ENCODE assay signal across 8 cellular contexts in genomic region chr17:51166198-51166986, GRCh38. TPM values are rescaled to one million over a fixed set of nuclear protein-coding genes. Genes with fewer than 3 reads are reported as not detected.
A peak's percentile ranks its signal among the peaks of the same experiment; 100 is the strongest.
DNase-seq lines count a peak whose midpoint lies in the region; ATAC-seq and TF ChIP-seq lines count a peak whose summit lies in the region.

Gene NME2, plus strand, starts transcription at chr17:51166411. Its CDS starts 420 bp downstream, at chr17:51166831.

- H3K4me1 Mint-ChIP-seq in H9, result peaks cover 17 to 20% of the 10 kb centered on the region in 2 experiments

- no peak within 1 kb of the TSS for H2AK5ac ChIP-seq in H9 (ENCODE audit: insufficient read length, low read length)

- H2BK5ac ChIP-seq in H9 (ENCODE audit: insufficient read length, low read length), result no peak within 1 kb of the TSS

- peak within 1 kb of the TSS; percentile 89 to 99 (median 91) for H3K27ac Mint-ChIP-seq in H9

- H3K9ac ChIP-seq in H9 (ENCODE audit: extremely low read depth, insufficient read length, low read length), result peak within 1 kb of the TSS; percentile 82

- no peak within 1 kb of the TSS for H2AFZ ChIP-seq in H9 (ENCODE audit: low read length)

- peaks cover 13% of the 10 kb centered on the region for H3K23me2 ChIP-seq in H9 (ENCODE audit: insufficient read length, low read depth, low read length, poor library complexity, severe bottlenecking)

- H2BK120ac ChIP-seq in H9 (ENCODE audit: low read depth, low read length, poor library complexity, severe bottlenecking), result no peak within 1 kb of the TSS

- H2BK12ac ChIP-seq in H9 (ENCODE audit: insufficient read length, low read depth, low read length), result no peak within 1 kb of the TSS

- peak within 1 kb of the TSS; percentile 93 for H3K14ac ChIP-seq in H9 (ENCODE audit: insufficient read depth, low read length)

- peaks cover 41 to 65% (median 59%) of the 10 kb centered on the region in 3 experiments; a peak in 6 of 7 replicates for H3K36me3 Mint-ChIP-seq in H9 (ENCODE audit: insufficient read depth in 1 of 3, low read depth in 3 of 3)

- H3K4me3 Mint-ChIP-seq in H9, result peak within 1 kb of the TSS; percentile 83 to 94

- H3K27me3 Mint-ChIP-seq in H9 (ENCODE audit: low read depth), result no peaks in the 10 kb centered on the region

- no peak within 1 kb of the TSS for H2BK20ac ChIP-seq in H9 (ENCODE audit: low read depth, low read length, poor library complexity, severe bottlenecking)

- H3K36me3 ChIP-seq in GM06990 (ENCODE audit: control insufficient read depth, insufficient read depth, low read length) (peaks cover 10% of the 10 kb centered on the region), MG63 (peaks cover 71% of the 10 kb centered on the region), heart right ventricle (peaks cover 0 to 60% (median 26%) of the 10 kb centered on the region in 9 donors), upper lobe of right lung (peaks cover 37% of the 10 kb centered on the region)

- peaks cover 4% of the 10 kb centered on the region for H3K79me1 ChIP-seq in H9 (ENCODE audit: insufficient read depth, low read depth, low read length, poor library complexity, severe bottlenecking)

- H3K4me1 ChIP-seq in H9 (ENCODE audit: insufficient read depth, low read length) (no peaks in the 10 kb centered on the region), heart right ventricle (peaks cover 0 to 20% (median 14%) of the 10 kb centered on the region in 9 donors), upper lobe of right lung (peaks cover 7% of the 10 kb centered on the region)

- peak within 1 kb of the TSS; percentile 88 for H3K4me3 ChIP-seq in GM06990 (replicated peaks; ENCODE audit: low read depth, low read length)
- H3K4me3 ChIP-seq in MG63, result peak within 1 kb of the TSS; percentile 99
- H3K4me3 ChIP-seq in heart right ventricle, result peak within 1 kb of the TSS; percentile 65 to 97 (median 90)
- peak within 1 kb of the TSS; percentile 91 for H3K4me3 ChIP-seq in upper lobe of right lung

- H3K27me3 ChIP-seq in GM06990 (replicated peaks; ENCODE audit: control insufficient read depth, insufficient read depth, low read length) (no peaks in the 10 kb centered on the region), H9 (ENCODE audit: insufficient read depth, low read length) (no peaks in the 10 kb centered on the region), MG63 (no peaks in the 10 kb centered on the region), heart right ventricle (no peaks in the 10 kb centered on the region), upper lobe of right lung (no peaks in the 10 kb centered on the region)

- DNase-seq in GM06990 (ENCODE audit: extremely low read depth, insufficient read length), result peak; percentile 90
- peak; percentile 97 for DNase-seq in H9
- DNase-seq in MG63, result peak; percentile 95
- peak; percentile 82 for DNase-seq in SW480 (ENCODE audit: low spot score)
- DNase-seq in heart right ventricle, result peak; percentile 90 to 93
- peak; percentile 97 for DNase-seq in posterior vena cava (ENCODE audit: low spot score)
- DNase-seq in upper lobe of right lung, result peak; percentile 97

- no peaks in the 10 kb centered on the region; the same call in 1 of the 2 replicates for H3K79me2 ChIP-seq in H9 (ENCODE audit: insufficient read depth, low read length)

- no peak within 1 kb of the TSS for H4K91ac ChIP-seq in H9 (ENCODE audit: insufficient read length, low read depth, low read length)

- H3K27ac ChIP-seq in H9 (ENCODE audit: insufficient read length, low read depth, low read length), result peak within 1 kb of the TSS; percentile 24
- peak within 1 kb of the TSS; percentile 29 for H3K27ac ChIP-seq in adipose tissue (ENCODE audit: low read depth, low read length)
- peak within 1 kb of the TSS; percentile 76 to 98 (median 93) for H3K27ac ChIP-seq in heart right ventricle
- H3K27ac ChIP-seq in upper lobe of right lung, result peak within 1 kb of the TSS; percentile 95

- intact Hi-C loops in heart right ventricle (cut with DNase I), result loop anchor here in 2 of 10 donors (1.0 to 5.0 kb wide), 3 partner anchors 45 to 164 kb away; partner anchors contain the start of genes MBTD1 (in 1 of the 2) and UTP18 (in 1 of the 2)
- intact Hi-C loops in posterior vena cava (cut with DNase I), result no loop called here
- intact Hi-C loops in upper lobe of right lung (cut with DNase I), result no loop called here

- H3K4ac ChIP-seq in H9 (ENCODE audit: low read depth, low read length), result no peak within 1 kb of the TSS; the same call in 1 of the 2 replicates

- no CpG with 5 or more reads among the region's 98 CpGs for WGBS in H9 (ENCODE audit: extremely low coverage, insufficient read length, low lambda C conversion rate)
- 0 to 1% (median 0%) methylated on average over 61 to 97 of the region's 98 CpGs for WGBS in adipose tissue, 3 donors
- WGBS in heart right ventricle, 2 donors, result 1% methylated on average over 60 to 98 of the region's 98 CpGs

- TF ChIP-seq CTCF in GM06990 (IDR thresholded peaks at IDR 0.05; ENCODE audit: insufficient read depth, low read length, poor library complexity, severe bottlenecking) (no peak), H9 (conservative IDR thresholded peaks at IDR 0.05) (no peak), heart right ventricle (IDR thresholded peaks at IDR 0.05) (peak in 1 of 9 donors; percentile 14), upper lobe of right lung (IDR thresholded peaks at IDR 0.05) (no peak)

- H4K20me1 ChIP-seq in H9 (ENCODE audit: control insufficient read depth, insufficient read depth, insufficient read length), result no peaks in the 10 kb centered on the region

- ATAC-seq in heart right ventricle, result peak; percentile 95 to 97 (median 96)
- ATAC-seq in upper lobe of right lung, result peak; percentile 97

- no peak within 1 kb of the TSS for H3K23ac ChIP-seq in H9 (ENCODE audit: insufficient read length, low read depth, low read length)

- H4K5ac ChIP-seq in H9 (ENCODE audit: insufficient read length, low read depth, low read length), result peak within 1 kb of the TSS; percentile 16

- H3K56ac ChIP-seq in H9 (ENCODE audit: insufficient read length, low read depth, low read length), result no peak within 1 kb of the TSS

- H3K9me3 ChIP-seq in H9 (ENCODE audit: control insufficient read depth, low read depth, low read length) (no peaks in the 10 kb centered on the region), MG63 (no peaks in the 10 kb centered on the region), heart right ventricle (no peaks in the 10 kb centered on the region), upper lobe of right lung (no peaks in the 10 kb centered on the region)

- no peak within 1 kb of the TSS for H4K8ac ChIP-seq in H9 (replicated peaks; ENCODE audit: insufficient read length, low read depth, low read length)

- H2BK15ac ChIP-seq in H9 (ENCODE audit: low read depth, low read length), result no peak within 1 kb of the TSS; the same call in 1 of the 2 replicates

- H3K9me3 Mint-ChIP-seq in H9, result no peaks in the 10 kb centered on the region

- peak within 1 kb of the TSS; percentile 82 for H3K18ac ChIP-seq in H9 (ENCODE audit: insufficient read length, low read depth, low read length)

- no peak within 1 kb of the TSS for H3T11ph ChIP-seq in H9 (ENCODE audit: low read length)

- peak within 1 kb of the TSS; percentile 95 for H3K4me2 ChIP-seq in H9 (ENCODE audit: insufficient read depth, insufficient read length, low read length)

RNA-seq across cellular contexts. Expression of gene NME2, which starts in this region (rescaled TPM):
- total RNA-seq in H9 (2021) (811 and 819 TPM in 2 replicates), heart right ventricle (100 to 1,000 TPM; 117 to 302 (median 208) TPM), posterior vena cava (100 to 1,000 TPM; 388 to 432 TPM), upper lobe of right lung (306 TPM)
- total RNA-seq in MG63 (2014; rRNA removed; shearing (Covaris generic); ENCODE audit: low replicate concordance), result 1,130 and 1,229 TPM in 2 replicates
- polyA plus RNA-seq in adipose tissue (100 to 1,000 TPM; 477 to 911 (median 841) TPM), heart right ventricle (100 to 1,000 TPM; 351 to 965 TPM)

Comparison
In these comparisons a context has a peak if more than half of its experiments do, and no peak if none do; other contexts are left out.
1. Peak in every context shown above with its lines: DNase-seq, ATAC-seq, H3K4me3 ChIP-seq and H3K27ac ChIP-seq.
2. H3K27ac ChIP-seq: peak in every context shown above with its lines; median percentile 95 in upper lobe of right lung; 93 in heart right ventricle; 29 in adipose tissue; 24 in H9.